In genomic region chr21:14474995-14475394, GRCh38 we compare ENCODE assay signal across 6 cellular contexts.
"Had no signal": no experiment of that assay in that cellular context is flagged by ENCODE, and none has a peak within 500 bp of the region (broad histone marks: within the 10 kb centered on the region; RNA-seq: fewer than 3 reads in every experiment).

No MANE protein-coding gene starts in this region.

- ATAC-seq: HepG2, K562 had no signal

- H3K36me3 Mint-ChIP-seq: IgD-negative memory B cell had no signal

- H3K27me3 Mint-ChIP-seq: IgD-negative memory B cell had no signal

- H3K9me3 Mint-ChIP-seq: IgD-negative memory B cell had no signal

- H3K4me3 Mint-ChIP-seq: IgD-negative memory B cell had no signal

- H3K4me1 Mint-ChIP-seq: IgD-negative memory B cell had no signal

- H3K27ac Mint-ChIP-seq: IgD-negative memory B cell had no signal

- DNase-seq: IMR-90, KBM-7, KG1 had no signal
